ENCODE assay signal across 27 cellular contexts in the genomic region with DNA sequence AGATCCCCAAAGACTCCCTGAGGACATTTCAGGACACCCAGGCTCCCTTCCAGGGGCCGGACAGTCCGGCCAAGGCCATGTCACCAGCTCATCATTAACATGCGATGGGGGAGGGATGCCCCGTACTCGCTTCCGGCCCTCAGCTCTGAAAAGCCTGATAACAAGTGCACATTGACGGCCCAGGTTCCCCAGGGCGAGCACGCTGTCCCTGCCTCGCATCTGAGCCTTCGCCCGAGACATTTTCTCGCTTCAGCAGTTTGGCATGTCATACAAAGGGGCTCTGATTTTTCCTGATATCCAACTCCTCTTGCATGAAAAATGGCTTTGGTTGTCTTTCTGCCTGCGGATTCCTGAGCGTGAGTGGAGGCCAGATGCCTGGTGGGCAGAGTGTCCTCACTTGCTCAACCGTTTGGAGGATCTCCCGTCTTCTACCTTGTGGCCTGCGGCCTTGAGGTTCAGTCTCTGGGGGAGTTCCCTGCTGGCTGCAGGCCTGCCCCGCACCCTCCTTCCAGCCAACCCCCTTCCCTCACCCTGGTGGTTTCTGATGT. TPM values are rescaled to one million over a fixed set of nuclear protein-coding genes. Genes with fewer than 3 reads are reported as not detected.
DNase-seq lines count a peak whose midpoint lies in the region; ATAC-seq, FAIRE-seq and TF ChIP-seq lines count a peak whose summit lies in the region.
"Had no signal": no experiment of that assay in that cellular context is flagged by ENCODE, and none has a peak within 500 bp of the region (broad histone marks: within the 10 kb centered on the region; RNA-seq: fewer than 3 reads in every experiment).

No MANE protein-coding gene starts in this region.

- no peaks in the 10 kb centered on the region for H3K79me1 ChIP-seq in mesenchymal stem cell (replicated peaks; ENCODE audit: low read length, poor library complexity, severe bottlenecking)

- H3K14ac ChIP-seq in mesenchymal stem cell (ENCODE audit: low read length in 2 of 2): no peak overlapping the region

- no peak overlapping the region for H3K23ac ChIP-seq in mesenchymal stem cell (ENCODE audit: low read length in 2 of 2)

- H3K9me3 ChIP-seq in BLaER1 treated with 17β-estradiol and CSF1 and Interleukin-3, amounts not matched to agents 10 nM and 100 nM (replicated peaks in 1 of 11): peaks cover 0 to 9% (median 4%) of the 10 kb centered on the region in 11 experiments; a peak in 3 of 22 replicates
- H3K9me3 ChIP-seq in left ventricle myocardium inferior (replicated peaks): no peaks in the 10 kb centered on the region
- no peaks in the 10 kb centered on the region for H3K9me3 ChIP-seq in psoas muscle
- no peaks in the 10 kb centered on the region for H3K9me3 ChIP-seq in MG63
- H3K9me3 ChIP-seq in mesenchymal stem cell (ENCODE audit: control insufficient read depth, low read length): no peaks in the 10 kb centered on the region
- H3K9me3 ChIP-seq: colonic mucosa, Peyer's patch, SJCRH30 had no signal

- DNase-seq in bronchial epithelial cell (ENCODE audit: low read depth): no peak
- DNase-seq in left ventricle myocardium inferior: peak; percentile 81
- DNase-seq in psoas muscle: peak; percentile 57 to 85
- DNase-seq in COLO829 (ENCODE audit: low spot score): no peak
- DNase-seq in MG63: no peak
- DNase-seq in activated CD8-positive, alpha-beta memory T cell treated with anti-CD3 and anti-CD28 coated beads, Interleukin-2, amount 50 U/mL, for 4 hours: no peak
- DNase-seq in mesenchymal stem cell: no peak
- DNase-seq: activated CD4-positive, alpha-beta memory T cell treated with anti-CD3 and anti-CD28 coated beads, Interleukin-2, amount 10 ng/mL, durations not matched to agents 7 days and 5 days; activated naive CD4-positive, alpha-beta T cell treated with anti-CD3 and anti-CD28 coated beads, Interleukin-2, amount 50 U/mL, for 16 hours; colonic mucosa; effector memory CD4-positive, alpha-beta T cell; erythroblast; midbrain; naive thymus-derived CD4-positive, alpha-beta T cell; NCI-H1092 treated with DMSO at 0.1 percent for 48 hours; NCI-H187 treated with DMSO at 0.1 percent for 48 hours; NCI-H69; Peyer's patch; SJCRH30; stimulated activated CD4-positive, alpha-beta T cell treated with anti-CD3 and anti-CD28 coated beads, Interleukin-2, amount 100 ng/mL, for 48 hours; T-cell had no signal

- peak; percentile 85 to 92 (median 89) for ATAC-seq in psoas muscle
- ATAC-seq: activated T-helper 17 cell treated with anti-CD3 and anti-CD28 coated beads, Interleukin-2, amount 50 U/mL, for 72 hours; naive thymus-derived CD4-positive, alpha-beta T cell; T-cell had no signal

- FAIRE-seq in bronchial epithelial cell (lab: Jason Lieb, UNC): peak; percentile 68
- FAIRE-seq: GM12891 had no signal

- H2BK120ac ChIP-seq in mesenchymal stem cell (ENCODE audit: low read depth, low read length): no peak overlapping the region

- no peak overlapping the region for H4K8ac ChIP-seq in mesenchymal stem cell (ENCODE audit: low read length)

- no peak overlapping the region for H3K18ac ChIP-seq in mesenchymal stem cell (ENCODE audit: low read depth in 1 of 2, low read length in 2 of 2)

- H3K4ac ChIP-seq in mesenchymal stem cell (ENCODE audit: low read depth in 1 of 2, low read length in 2 of 2): no peak overlapping the region

- H3K9ac ChIP-seq in BLaER1 treated with 17β-estradiol and CSF1 and Interleukin-3, amounts not matched to agents 10 nM and 100 nM: peak overlapping the region in 2 of 11 experiments; percentile 12 to 35; a peak in 3 of 22 replicates
- no peak overlapping the region for H3K9ac ChIP-seq in mesenchymal stem cell (ENCODE audit: low read length)

- no peak overlapping the region for H2AFZ ChIP-seq in mesenchymal stem cell (ENCODE audit: low read depth, low read length)

- H3K4me1 ChIP-seq in BLaER1 treated with 17β-estradiol and CSF1 and Interleukin-3, amounts not matched to agents 10 nM and 100 nM: peaks cover 22 to 62% (median 42%) of the 10 kb centered on the region in 10 experiments
- H3K4me1 ChIP-seq in left ventricle myocardium inferior: peaks cover 40% of the 10 kb centered on the region
- H3K4me1 ChIP-seq in psoas muscle: peaks cover 34% of the 10 kb centered on the region
- H3K4me1 ChIP-seq in mesenchymal stem cell (ENCODE audit: control insufficient read depth, insufficient read depth, low read depth, low read length): no peaks in the 10 kb centered on the region
- H3K4me1 ChIP-seq: colonic mucosa, Peyer's patch, SJCRH30 had no signal

- no peak overlapping the region for H2BK12ac ChIP-seq in mesenchymal stem cell (ENCODE audit: low read length in 2 of 2)

- peaks cover 0 to 12% (median 0%) of the 10 kb centered on the region in 11 experiments; a peak in 2 of 22 replicates for H3K27me3 ChIP-seq in BLaER1 treated with 17β-estradiol and CSF1 and Interleukin-3, amounts not matched to agents 10 nM and 100 nM
- H3K27me3 ChIP-seq in bronchial epithelial cell (ENCODE audit: control insufficient read depth, insufficient read depth, low read length) (peaks cover 2% of the 10 kb centered on the region), left ventricle myocardium inferior (ENCODE audit: low read depth) (peaks cover 35% of the 10 kb centered on the region), psoas muscle (ENCODE audit: insufficient read depth in 3 of 3, low read length in 2 of 3) (peaks cover 0 to 2% (median 0%) of the 10 kb centered on the region in 3 donors), MG63 (peaks cover 4% of the 10 kb centered on the region), mesenchymal stem cell (ENCODE audit: control insufficient read depth in 1 of 2, insufficient read depth in 1 of 2, low read length in 2 of 2) (peaks cover 53 to 79% of the 10 kb centered on the region in 2 experiments)
- H3K27me3 ChIP-seq: colonic mucosa, Peyer's patch, SJCRH30 had no signal

- 24 to 34% (median 25%) methylated on average over 19 of the region's 19 CpGs for WGBS in psoas muscle, 3 donors
- 92% methylated on average over 19 of the region's 19 CpGs for WGBS in mesenchymal stem cell

- H2BK15ac ChIP-seq in mesenchymal stem cell (ENCODE audit: low read depth, poor library complexity, severe bottlenecking): no peak overlapping the region

- H3K27ac ChIP-seq in BLaER1 treated with 17β-estradiol and CSF1 and Interleukin-3, amounts not matched to agents 10 nM and 100 nM: peak overlapping the region in 2 of 11 experiments; percentile 24 to 31; a peak in 3 of 22 replicates
- H3K27ac ChIP-seq in left ventricle myocardium inferior (replicated peaks): peak overlapping the region; percentile 72
- H3K27ac ChIP-seq in psoas muscle: peak overlapping the region; percentile 73
- no peak overlapping the region for H3K27ac ChIP-seq in mesenchymal stem cell (ENCODE audit: low read length, poor library complexity, severe bottlenecking)
- H3K27ac ChIP-seq: colonic mucosa, Peyer's patch, SJCRH30 had no signal

- TF ChIP-seq CTCF in bronchial epithelial cell (IDR thresholded peaks at IDR 0.05; ENCODE audit: insufficient read depth, low read length, severe bottlenecking) (no peak), left ventricle myocardium inferior (IDR thresholded peaks at IDR 0.05; ENCODE audit: borderline replicate concordance) (no peak), psoas muscle (IDR thresholded peaks at IDR 0.05) (no peak)

- peak overlapping the region; percentile 50 to 83 (median 74) for H3K4me2 ChIP-seq in BLaER1 treated with 17β-estradiol and CSF1 and Interleukin-3, amounts not matched to agents 10 nM and 100 nM
- no peak overlapping the region for H3K4me2 ChIP-seq in mesenchymal stem cell (ENCODE audit: low read length, poor library complexity, severe bottlenecking)

- H3K4me3 ChIP-seq in BLaER1 treated with 17β-estradiol and CSF1 and Interleukin-3, amounts not matched to agents 10 nM and 100 nM: no peak overlapping the region
- no peak overlapping the region for H3K4me3 ChIP-seq in bronchial epithelial cell (ENCODE audit: low read depth, low read length)
- no peak overlapping the region for H3K4me3 ChIP-seq in left ventricle myocardium inferior
- no peak overlapping the region for H3K4me3 ChIP-seq in psoas muscle
- H3K4me3 ChIP-seq in MG63: no peak overlapping the region
- no peak overlapping the region for H3K4me3 ChIP-seq in mesenchymal stem cell (ENCODE audit: insufficient read depth in 1 of 2, low read depth in 1 of 2, low read length in 2 of 2)
- H3K4me3 ChIP-seq: colonic mucosa, Peyer's patch, SJCRH30 had no signal

- no peaks in the 10 kb centered on the region for H4K20me1 ChIP-seq in BLaER1 treated with 17β-estradiol and CSF1 and Interleukin-3, amounts not matched to agents 10 nM and 100 nM

- no peak overlapping the region for H2AK5ac ChIP-seq in mesenchymal stem cell (ENCODE audit: low read length, severe bottlenecking)

- no peak overlapping the region for H4K91ac ChIP-seq in mesenchymal stem cell (ENCODE audit: low read length)

- H3K36me3 ChIP-seq in BLaER1 treated with 17β-estradiol and CSF1 and Interleukin-3, amounts not matched to agents 10 nM and 100 nM: no peaks in the 10 kb centered on the region
- H3K36me3 ChIP-seq in bronchial epithelial cell (ENCODE audit: control insufficient read depth, insufficient read depth, low read length) (no peaks in the 10 kb centered on the region), left ventricle myocardium inferior (no peaks in the 10 kb centered on the region), psoas muscle (ENCODE audit: insufficient read depth in 1 of 2, low read depth in 1 of 2) (no peaks in the 10 kb centered on the region), MG63 (no peaks in the 10 kb centered on the region), mesenchymal stem cell (ENCODE audit: control insufficient read depth in 1 of 2, insufficient read depth in 2 of 2, low read depth in 1 of 2, low read length in 2 of 2) (no peaks in the 10 kb centered on the region)
- H3K36me3 ChIP-seq: colonic mucosa, Peyer's patch, SJCRH30 had no signal

- no peak overlapping the region for H2BK5ac ChIP-seq in mesenchymal stem cell (ENCODE audit: low read depth, low read length, poor library complexity, severe bottlenecking)

- intact Hi-C loops in left ventricle myocardium inferior (cut with micrococcal nuclease): no loop called here
- intact Hi-C loops in psoas muscle (cut with DNase I): loop anchor here in 1 of 2 donors (5.0 kb wide), 1 partner anchor 64 kb away; a partner anchor contains a TSS

RNA-seq across cellular contexts. Expression of a gene that starts 14.1 kb away (rescaled TPM):
- not detected in 2 replicates for total RNA-seq in bronchial epithelial cell
- not detected for total RNA-seq in left ventricle myocardium inferior
- not detected for total RNA-seq in psoas muscle
- under 1 TPM in 1 of 3 donors, not detected in 2; 0.03 TPM for polyA plus RNA-seq in psoas muscle
- not detected in 2 replicates for total RNA-seq in MG63 (2014; rRNA removed; shearing (Covaris generic); ENCODE audit: low replicate concordance)
- 0.04 TPM for polyA plus RNA-seq in mesenchymal stem cell (2013, experiment 1 of 2)
- polyA plus RNA-seq in mesenchymal stem cell (2013, experiment 2 of 2): 0.03 TPM
- total RNA-seq: activated CD4-positive, alpha-beta memory T cell treated with anti-CD3 and anti-CD28 coated beads, Interleukin-2, amount 10 ng/mL, durations not matched to agents 7 days and 5 days; activated T-helper 17 cell treated with anti-CD3 and anti-CD28 coated beads, Interleukin-2, amount 50 U/mL, for 72 hours; fibroblast of villous mesenchyme; naive thymus-derived CD4-positive, alpha-beta T cell; osteoblast; renal cortical epithelial cell had no signal
- polyA plus RNA-seq: naive thymus-derived CD4-positive, alpha-beta T cell had no signal

Comparison
In these comparisons a context has a peak if more than half of its experiments do, and no peak if none do; other contexts are left out.
1. DNase-seq: peak in left ventricle myocardium inferior (single experiment) and psoas muscle (2 of 2); none in bronchial epithelial cell (single experiment), COLO829 (single experiment), MG63 (single experiment), activated CD8-positive, alpha-beta memory T cell treated with anti-CD3 and anti-CD28 coated beads, Interleukin-2, amount 50 U/mL, for 4 hours (single experiment) and mesenchymal stem cell (single experiment).